In genomic region chr10:60800918-60801317, GRCh38 we compare ENCODE assay signal across 22 cellular contexts. TPM values are rescaled to one million over a fixed set of nuclear protein-coding genes. Genes with fewer than 3 reads are reported as not detected.
DNase-seq lines count a peak whose midpoint lies in the region; ATAC-seq, FAIRE-seq and TF ChIP-seq lines count a peak whose summit lies in the region.
"Had no signal": no experiment of that assay in that cellular context is flagged by ENCODE, and none has a peak within 500 bp of the region (broad histone marks: within the 10 kb centered on the region; RNA-seq: fewer than 3 reads in every experiment).

No MANE protein-coding gene starts in this region.

- H4K91ac ChIP-seq in IMR-90 (ENCODE audit: insufficient read depth, low read depth, low read length) = no peak overlapping the region

- no peak overlapping the region for H4K8ac ChIP-seq in IMR-90 (ENCODE audit: low read depth in 2 of 2, low read length in 2 of 2)

- H3K27me3 Mint-ChIP-seq in GM23338 (ENCODE audit: insufficient read depth, low read depth, poor library complexity) (no peaks in the 10 kb centered on the region), neural progenitor cell (ENCODE audit: insufficient read depth, low read depth) (no peaks in the 10 kb centered on the region)
- H3K27me3 Mint-ChIP-seq: CD4-positive, alpha-beta T cell had no signal

- no peak overlapping the region for H2BK5ac ChIP-seq in IMR-90 (ENCODE audit: low read depth, low read length, poor library complexity, severe bottlenecking)

- dilution Hi-C loops in IMR-90 (cut with HindIII; ENCODE audit: low sequenced_read_pairs, unreplicated experiment) = no loop called here

- H2BK120ac ChIP-seq in IMR-90 (ENCODE audit: low read depth, low read length) = 0 out of 2 replicates have a peak overlapping the region, but pooled peaks have one; percentile 42

- H3K79me2 ChIP-seq in GM23338 (replicated peaks; ENCODE audit: insufficient read depth) = no peaks in the 10 kb centered on the region; the same call in 1 of the 2 replicates
- no peaks in the 10 kb centered on the region for H3K79me2 ChIP-seq in GM12878 (ENCODE audit: control insufficient read depth, insufficient read depth, low read length)
- no peaks in the 10 kb centered on the region for H3K79me2 ChIP-seq in neural progenitor cell (ENCODE audit: low read depth)

- H3K4me3 ChIP-seq in GM23338 (no peak overlapping the region), IMR-90 (ENCODE audit: insufficient read depth, low read depth, low read length) (no peak overlapping the region), GM12878 (no peak overlapping the region), neural progenitor cell (no peak overlapping the region), heart right ventricle (no peak overlapping the region)
- H3K4me3 ChIP-seq: A549; BLaER1 treated with 17β-estradiol and CSF1 and Interleukin-3, amounts not matched to agents 10 nM and 100 nM; GM23248 had no signal

- H3K27ac ChIP-seq in GM23338 (ENCODE audit: low read depth) = 0 out of 2 replicates have a peak overlapping the region, but pooled peaks have one; percentile 0
- H3K27ac ChIP-seq in IMR-90 (ENCODE audit: insufficient read depth, low read length) = no peak overlapping the region
- H3K27ac ChIP-seq in GM12878 (ENCODE audit: control insufficient read depth, insufficient read depth) = no peak overlapping the region
- H3K27ac ChIP-seq in neural progenitor cell = peak overlapping the region; percentile 20
- H3K27ac ChIP-seq in heart right ventricle = no peak overlapping the region
- H3K27ac ChIP-seq: A549; BLaER1 treated with 17β-estradiol and CSF1 and Interleukin-3, amounts not matched to agents 10 nM and 100 nM; GM23248 had no signal

- TF ChIP-seq RAD21 in IMR-90 (IDR thresholded peaks at IDR 0.05; ENCODE audit: low read length) = no peak
- TF ChIP-seq RAD21 in GM12878 (IDR thresholded peaks at IDR 0.05; ENCODE audit: insufficient read depth, low read depth, low read length) = no peak

- H3K9ac ChIP-seq in IMR-90 (ENCODE audit: low read depth, low read length) (no peak overlapping the region), GM12878 (ENCODE audit: control insufficient read depth, insufficient read depth, low read length) (no peak overlapping the region), neural progenitor cell (no peak overlapping the region)
- H3K9ac ChIP-seq: BLaER1 treated with 17β-estradiol and CSF1 and Interleukin-3, amounts not matched to agents 10 nM and 100 nM; GM23248; SK-N-SH had no signal

- H3K9me2 ChIP-seq in GM23338 (ENCODE audit: insufficient read depth) = no peaks in the 10 kb centered on the region
- H3K9me2 ChIP-seq: SK-N-SH had no signal

- no peak overlapping the region for H2AK9ac ChIP-seq in IMR-90 (replicated peaks; ENCODE audit: low read depth, low read length, poor library complexity)

- H3K14ac ChIP-seq in IMR-90 (replicated peaks; ENCODE audit: low read depth, low read length) = no peak overlapping the region

- ATAC-seq in GM23338 (no peak), IMR-90 (ENCODE audit: low read depth) (no peak), GM12878 (no peak), heart right ventricle (no peak)
- ATAC-seq: A549 had no signal

- no peak overlapping the region for H2BK20ac ChIP-seq in IMR-90 (ENCODE audit: low read depth, low read length)

- H3K4me1 ChIP-seq in GM23338 (ENCODE audit: insufficient read depth) (0 out of 2 replicates have a peak, but pooled peaks cover 4% of the 10 kb centered on the region), IMR-90 (ENCODE audit: control insufficient read depth, insufficient read depth, low read length) (peaks cover 3% of the 10 kb centered on the region; the same call in 1 of the 2 replicates), GM12878 (ENCODE audit: control insufficient read depth, insufficient read depth, low read length) (no peaks in the 10 kb centered on the region), neural progenitor cell (no peaks in the 10 kb centered on the region), heart right ventricle (peaks cover 0 to 8% (median 0%) of the 10 kb centered on the region in 9 donors)

- no peak overlapping the region for H3K4me2 ChIP-seq in GM23338
- H3K4me2 ChIP-seq in IMR-90 (ENCODE audit: low read depth, low read length) = no peak overlapping the region
- H3K4me2 ChIP-seq in GM12878 (ENCODE audit: control insufficient read depth, insufficient read depth) = no peak overlapping the region
- no peak overlapping the region for H3K4me2 ChIP-seq in neural progenitor cell
- H3K4me2 ChIP-seq: A549, SK-N-SH had no signal

- H2BK15ac ChIP-seq in IMR-90 (ENCODE audit: low read depth, low read length) = no peak overlapping the region

- H3K9me1 ChIP-seq in IMR-90 (ENCODE audit: insufficient read depth, low read length) = 0 out of 2 replicates have a peak, but pooled peaks cover 3% of the 10 kb centered on the region

- peaks cover 7 to 12% of the 10 kb centered on the region in 2 experiments; a peak in 3 of 4 replicates for H3K79me1 ChIP-seq in IMR-90 (ENCODE audit: low read depth in 1 of 2, low read length in 2 of 2)

- DNase-seq in GM23338 (ENCODE audit: low spot score) (no peak), IMR-90 (no peak), GM12878 (ENCODE audit: low read depth, low spot score) (no peak), neural progenitor cell (ENCODE audit: low spot score) (no peak), heart right ventricle (no peak), NAMALWA (ENCODE audit: low spot score) (no peak), T-helper 9 cell (no peak)
- DNase-seq: AML-193; CD4-positive, alpha-beta T cell; GM23248; H9; HFFc6; NCI-H1436 treated with DMSO at 0.1 percent for 48 hours; NCI-H187 treated with DMSO at 0.1 percent for 48 hours; SIG-M5; SK-N-SH; SW 1271 had no signal

- no TSS peak for BruUV-seq in IMR-90 (replicated peaks; lab: Mats Ljungman, UMichigan)
- no TSS peak for BruUV-seq in GM12878 (replicated peaks; lab: Mats Ljungman, UMichigan)

- TF ChIP-seq CTCF in GM23338 (conservative IDR thresholded peaks at IDR 0.05; ENCODE audit: low read depth in 2 of 2) = no peak
- no peak for TF ChIP-seq CTCF in IMR-90 (conservative IDR thresholded peaks at IDR 0.05; ENCODE audit: low read depth, low read length)
- no peak for TF ChIP-seq CTCF in GM12878 (IDR thresholded peaks at IDR 0.05 in 2 of 3, conservative IDR thresholded peaks at IDR 0.05 in 1 of 3; ENCODE audit: control insufficient read depth in 2 of 3, extremely low read depth in 1 of 3, insufficient read depth in 1 of 3, low read depth in 3 of 3, low read length in 3 of 3)
- TF ChIP-seq CTCF in neural progenitor cell (IDR thresholded peaks at IDR 0.05) = no peak
- TF ChIP-seq CTCF in heart right ventricle (IDR thresholded peaks at IDR 0.05) = no peak

- no peak for TF ChIP-seq POLR2A in IMR-90 (IDR thresholded peaks at IDR 0.05; ENCODE audit: low read depth, low read length)
- TF ChIP-seq POLR2A in GM12878 (IDR thresholded peaks at IDR 0.05; ENCODE audit: low read depth, low read length) = no peak

- H2AK5ac ChIP-seq in IMR-90 (ENCODE audit: low read depth, low read length) = no peak overlapping the region

- H3K18ac ChIP-seq in IMR-90 (ENCODE audit: low read depth, low read length) = peak overlapping the region; percentile 77

- no peak overlapping the region for H3K4ac ChIP-seq in IMR-90 (ENCODE audit: low read depth, low read length)

- no peak overlapping the region for H3K56ac ChIP-seq in IMR-90 (ENCODE audit: extremely low read depth, insufficient read depth, low read length)

- no peak overlapping the region for H4K5ac ChIP-seq in IMR-90 (ENCODE audit: low read depth, low read length)

- H4K20me1 ChIP-seq in GM23338 (replicated peaks; ENCODE audit: insufficient read depth) (no peaks in the 10 kb centered on the region), IMR-90 (ENCODE audit: insufficient read depth, low read length) (no peaks in the 10 kb centered on the region), GM12878 (ENCODE audit: control insufficient read depth, insufficient read depth) (no peaks in the 10 kb centered on the region), neural progenitor cell (ENCODE audit: low read depth) (peaks cover 5% of the 10 kb centered on the region)

- no peaks in the 10 kb centered on the region for H3K27me3 ChIP-seq in GM23338 (ENCODE audit: insufficient read depth)
- no peaks in the 10 kb centered on the region for H3K27me3 ChIP-seq in IMR-90 (ENCODE audit: control insufficient read depth, insufficient read depth, low read length)
- H3K27me3 ChIP-seq in GM12878 (replicated peaks in 1 of 2; ENCODE audit: control insufficient read depth in 2 of 2, insufficient read depth in 2 of 2, low read length in 1 of 2) = no peaks in the 10 kb centered on the region
- H3K27me3 ChIP-seq in neural progenitor cell = no peaks in the 10 kb centered on the region
- H3K27me3 ChIP-seq in heart right ventricle = no peaks in the 10 kb centered on the region
- H3K27me3 ChIP-seq: BLaER1 treated with 17β-estradiol and CSF1 and Interleukin-3, amounts not matched to agents 10 nM and 100 nM had no signal

- H3K36me3 Mint-ChIP-seq in GM23338 (ENCODE audit: low read depth) (peaks cover 6% of the 10 kb centered on the region), neural progenitor cell (peaks cover 5% of the 10 kb centered on the region)

- no peak overlapping the region for H3K23ac ChIP-seq in IMR-90 (ENCODE audit: low read depth, low read length)

- intact Hi-C loops in IMR-90 (cut with micrococcal nuclease) (loop anchor here (10.0 kb wide), 1 partner anchor 1464 kb away; the partner anchor contains the start of gene RTKN2), GM12878 (cut with micrococcal nuclease; ENCODE audit: unreplicated experiment) (no loop called here), heart right ventricle (cut with DNase I) (no loop called here)

- SMC1A ChIA-PET in GM12878 (lab: Charles Lee; ENCODE audit: uncharacterized antibody, unreplicated experiment) = interaction anchor here (1.0 to 1.1 kb wide), 2 partner anchors 23 to 30 kb away, joined by 3 read pairs; partner anchors contain the start of gene CDK1

- in situ Hi-C loops in IMR-90 (cut with MboI; ENCODE audit: low sequenced_read_pairs) = loop anchor here (25.0 kb wide), 2 partner anchors 1236 to 1436 kb away; no protein-coding TSS in a partner anchor
- in situ Hi-C loops in GM12878 (cut with MboI) = loop anchor here (25.0 kb wide), 1 partner anchor 1036 kb away; no protein-coding TSS in a partner anchor

- H2AFZ ChIP-seq in GM23338 (no peak overlapping the region), IMR-90 (replicated peaks; ENCODE audit: low read length, poor library complexity) (no peak overlapping the region), GM12878 (ENCODE audit: control insufficient read depth, low read depth, low read length) (peak overlapping the region; percentile 7; the same call in 1 of the 2 replicates), neural progenitor cell (replicated peaks) (no peak overlapping the region)
- H2AFZ ChIP-seq: GM23248 had no signal

- H3K9me3 Mint-ChIP-seq in GM23338 = no peaks in the 10 kb centered on the region
- no peaks in the 10 kb centered on the region for H3K9me3 Mint-ChIP-seq in neural progenitor cell
- H3K9me3 Mint-ChIP-seq: CD4-positive, alpha-beta T cell; H9; HFFc6 had no signal

- H3K4me1 Mint-ChIP-seq in GM23338 (peaks cover 5% of the 10 kb centered on the region; the same call in 2 of the 3 replicates), neural progenitor cell (peaks cover 5% of the 10 kb centered on the region)

- RAD21 ChIA-PET in GM12878 (lab: Charles Lee; ENCODE audit: unreplicated experiment) = no interaction called here

- H3F3A ChIP-seq in GM23338 (replicated peaks; ENCODE audit: low read depth) (no peaks in the 10 kb centered on the region), neural progenitor cell (ENCODE audit: low read depth) (peaks cover 29% of the 10 kb centered on the region)

- H3K27ac Mint-ChIP-seq in GM23338 (no peak overlapping the region), neural progenitor cell (no peak overlapping the region)
- H3K27ac Mint-ChIP-seq: CD4-positive, alpha-beta T cell; HFFc6 had no signal

- POLR2A ChIA-PET in IMR-90 (lab: Charles Lee; ENCODE audit: unreplicated experiment) (no interaction called here), GM12878 (lab: Charles Lee) (interaction anchor here (0.6 kb wide), 1 partner anchor 9 kb away, joined by 4 read pairs; no protein-coding TSS in a partner anchor)

- H3K36me3 ChIP-seq in GM23338 (ENCODE audit: insufficient read depth) = peaks cover 1% of the 10 kb centered on the region; the same call in 1 of the 2 replicates
- no peaks in the 10 kb centered on the region for H3K36me3 ChIP-seq in IMR-90 (ENCODE audit: control insufficient read depth, insufficient read depth, low read length)
- H3K36me3 ChIP-seq in GM12878 (ENCODE audit: control insufficient read depth in 2 of 2, insufficient read depth in 2 of 2, low read length in 1 of 2) = peaks cover 0 to 3% of the 10 kb centered on the region in 2 experiments; a peak in 3 of 4 replicates
- peaks cover 2% of the 10 kb centered on the region for H3K36me3 ChIP-seq in neural progenitor cell
- peaks cover 0 to 7% (median 0%) of the 10 kb centered on the region in 9 donors for H3K36me3 ChIP-seq in heart right ventricle

- H3K9me3 ChIP-seq in IMR-90 (ENCODE audit: control insufficient read depth, insufficient read depth, low read length) = no peaks in the 10 kb centered on the region
- no peaks in the 10 kb centered on the region for H3K9me3 ChIP-seq in GM12878 (replicated peaks; ENCODE audit: control insufficient read depth, insufficient read depth, low read length)
- no peaks in the 10 kb centered on the region for H3K9me3 ChIP-seq in neural progenitor cell (ENCODE audit: low read depth)
- H3K9me3 ChIP-seq in heart right ventricle = no peaks in the 10 kb centered on the region
- H3K9me3 ChIP-seq: A549; BLaER1 treated with 17β-estradiol and CSF1 and Interleukin-3, amounts not matched to agents 10 nM and 100 nM; SK-N-SH had no signal

- TF ChIP-seq EP300 in GM12878 (IDR thresholded peaks at IDR 0.05; ENCODE audit: borderline replicate concordance in 1 of 2, control insufficient read depth in 1 of 2, low read depth in 2 of 2, low read length in 2 of 2) = no peak

- CTCF ChIA-PET in IMR-90 (lab: Yijun Ruan, JAX) = interaction anchor here (0.7 to 1.4 kb wide), 5 partner anchors 9 to 335 kb away, joined by 3 to 4 read pairs (median 3); no protein-coding TSS in a partner anchor
- CTCF ChIA-PET in GM12878 (lab: Yijun Ruan, JAX) = interaction anchor here (0.5 to 1.4 kb wide), 2 partner anchors 16 to 1018 kb away, joined by 3 read pairs; no protein-coding TSS in a partner anchor

- H3K4me3 Mint-ChIP-seq in GM23338 (no peak overlapping the region), neural progenitor cell (no peak overlapping the region)
- H3K4me3 Mint-ChIP-seq: CD4-positive, alpha-beta T cell; H9; HFFc6 had no signal

- no peak for FAIRE-seq in GM12878 (lab: Jason Lieb, UNC)
- FAIRE-seq: A549, D721Med, GM18507, RCC 7860 had no signal

RNA-seq across cellular contexts. Expression of gene CDK1, which starts 22.6 kb away (rescaled TPM):
- 166 and 168 TPM in 2 replicates for total RNA-seq in GM23338 (2014; rRNA removed; shearing (Covaris generic))
- polyA plus RNA-seq in GM23338 (2016; fragmentation: Nextera tagmentation; extraction: Ambion mirVana) (148 and 165 TPM in 2 replicates), IMR-90 (2012; rRNA removed) (17.1 and 21.9 TPM in 2 replicates), GM12878 (2011; rRNA removed) (126 and 203 TPM in 2 replicates), GM12878 (2014; fragmentation: Illumina TruSeq; extraction: Trizol) (127 and 150 TPM in 2 replicates), GM12878 (2014; fragmentation: Nextera tagmentation; extraction: Ambion mirVana) (100 to 1,000 TPM; 228 to 361 TPM), GM12878 (2014; rRNA removed) (77.8 and 96.6 TPM in 2 replicates), GM12878 (2016; fragmentation: Nextera tagmentation; extraction: Ambion mirVana) (100 to 1,000 TPM; 203 to 216 TPM), heart right ventricle (1 to 10 TPM in 1 of 2 donors, under 1 TPM in 1; 0.74 to 2.0 TPM)
- total RNA-seq in IMR-90 (2012; rRNA removed) (28.1 and 37.5 TPM in 2 replicates), GM12878 (2014; rRNA removed) (90.0 and 121 TPM in 2 replicates), GM12878 (2014; rRNA removed; fragmentation: Illumina TruSeq; extraction: Trizol) (132 and 139 TPM in 2 replicates), GM12878 (2021) (80.6 and 81.5 TPM in 2 replicates), neural progenitor cell (ENCODE audit: low replicate concordance) (291 and 421 TPM in 2 replicates), heart right ventricle (1 to 10 TPM in 5 of 10 donors, under 1 TPM in 5; 0.27 to 8.6 (median 1.0) TPM)
- polyA plus RNA-seq in IMR-90 (2012; cell fraction: cytosol; rRNA removed) = 1.5 and 2.3 TPM in 2 replicates
- polyA plus RNA-seq in IMR-90 (2012; cell fraction: nucleus; rRNA removed; ENCODE audit: low replicate concordance) = 1.8 and 14.0 TPM in 2 replicates
- 120 and 133 TPM in 2 replicates for total RNA-seq in GM12878 (2013; cell fraction: nucleolus; rRNA removed)
- 23.8 TPM for polyA plus RNA-seq in GM12878 (2011; ENCODE audit: low read depth)
- 33.5 and 36.3 TPM in 2 replicates for polyA plus RNA-seq in GM12878 (2011; cell fraction: cytosol; rRNA removed)
- 78.8 and 83.4 TPM in 2 replicates for polyA plus RNA-seq in GM12878 (2011; cell fraction: nucleus; rRNA removed)
- 39.0 and 60.2 TPM in 2 replicates for polyA plus RNA-seq in GM12878 (2012)
- polyA minus RNA-seq in GM12878 (2011; rRNA and poly(A)+ RNA removed) = 27.9 and 32.5 TPM in 2 replicates
- 15.2 and 17.8 TPM in 2 replicates for polyA minus RNA-seq in GM12878 (2011; cell fraction: cytosol; rRNA and poly(A)+ RNA removed)
- 38.4 and 61.6 TPM in 2 replicates for polyA minus RNA-seq in GM12878 (2011; cell fraction: nucleus; rRNA and poly(A)+ RNA removed)

Comparison
In these comparisons a context has a peak if more than half of its experiments do, and no peak if none do; other contexts are left out.
1. H3K27ac ChIP-seq: peak in GM23338 (single experiment) and neural progenitor cell (single experiment); none in IMR-90 (single experiment), GM12878 (single experiment) and heart right ventricle (0 of 10).